In genomic region chrX:39445336-39445735, GRCh38 we compare ENCODE assay signal across 9 cellular contexts.
DNase-seq lines count a peak whose midpoint lies in the region; ATAC-seq, FAIRE-seq and TF ChIP-seq lines count a peak whose summit lies in the region.
"Had no signal": no experiment of that assay in that cellular context is flagged by ENCODE, and none has a peak within 500 bp of the region (broad histone marks: within the 10 kb centered on the region; RNA-seq: fewer than 3 reads in every experiment).

No MANE protein-coding gene starts in this region.

- no peak overlapping the region for H3K9ac ChIP-seq in kidney (ENCODE audit: low read length in 2 of 2)

- H3K4me3 Mint-ChIP-seq in activated CD8-positive, alpha-beta memory T cell treated with anti-CD3 and anti-CD28 coated beads, Interleukin-2, amount 10 ng/mL, durations not matched to agents 7 days and 5 days = no peak overlapping the region

- DNase-seq in AG09319 (ENCODE audit: extremely low read depth, low read depth) = no peak
- peak; percentile 4 for DNase-seq in Jurkat, Clone E6-1 (ENCODE audit: low read depth, low spot score)
- DNase-seq in activated CD8-positive, alpha-beta memory T cell treated with anti-CD3 and anti-CD28 coated beads, Interleukin-2, amount 10 ng/mL, durations not matched to agents 7 days and 5 days = peak; percentile 44
- no peak for DNase-seq in kidney
- no peak for DNase-seq in C1 segment of cervical spinal cord (lab: John Stamatoyannopoulos, UW)
- no peak for DNase-seq in occipital lobe (lab: John Stamatoyannopoulos, UW)
- no peak for DNase-seq in OCI-M2 (lab: John Stamatoyannopoulos, UW; ENCODE audit: unreplicated experiment)

- H3K9me3 Mint-ChIP-seq in activated CD8-positive, alpha-beta memory T cell treated with anti-CD3 and anti-CD28 coated beads, Interleukin-2, amount 10 ng/mL, durations not matched to agents 7 days and 5 days (ENCODE audit: low read depth) = peaks cover 4% of the 10 kb centered on the region

- H3K27me3 Mint-ChIP-seq in activated CD8-positive, alpha-beta memory T cell treated with anti-CD3 and anti-CD28 coated beads, Interleukin-2, amount 10 ng/mL, durations not matched to agents 7 days and 5 days = no peaks in the 10 kb centered on the region

- H3K4me1 ChIP-seq in kidney (ENCODE audit: control insufficient read depth in 1 of 2, insufficient read depth in 1 of 2, low read depth in 1 of 2, low read length in 2 of 2) = peaks cover 0 to 5% of the 10 kb centered on the region in 2 donors

- TF ChIP-seq CTCF in AG09319 (IDR thresholded peaks at IDR 0.05; ENCODE audit: low read depth, low read length) (peak; percentile 15), kidney (IDR thresholded peaks at IDR 0.05; ENCODE audit: borderline replicate concordance, extremely low read depth, insufficient read depth) (peak; percentile 31)

- H3K4me1 Mint-ChIP-seq in activated CD8-positive, alpha-beta memory T cell treated with anti-CD3 and anti-CD28 coated beads, Interleukin-2, amount 10 ng/mL, durations not matched to agents 7 days and 5 days = peaks cover 14% of the 10 kb centered on the region

- intact Hi-C loops in kidney (cut with DNase I) = no loop called here

- no peak overlapping the region for H3K27ac Mint-ChIP-seq in activated CD8-positive, alpha-beta memory T cell treated with anti-CD3 and anti-CD28 coated beads, Interleukin-2, amount 10 ng/mL, durations not matched to agents 7 days and 5 days

- H3K4me3 ChIP-seq in Jurkat, Clone E6-1 (ENCODE audit: low read length) = no peak overlapping the region
- H3K4me3 ChIP-seq in kidney (ENCODE audit: low read length in 2 of 2) = no peak overlapping the region

- no peak overlapping the region for H3K27ac ChIP-seq in kidney (ENCODE audit: low read depth in 2 of 2, low read length in 2 of 2)

- peaks cover 2% of the 10 kb centered on the region for H3K36me3 Mint-ChIP-seq in activated CD8-positive, alpha-beta memory T cell treated with anti-CD3 and anti-CD28 coated beads, Interleukin-2, amount 10 ng/mL, durations not matched to agents 7 days and 5 days

- CTCF ChIA-PET in activated CD8-positive, alpha-beta memory T cell treated with anti-CD3 and anti-CD28 coated beads, Interleukin-2, amount 10 ng/mL, durations not matched to agents 7 days and 5 days (lab: Charles Lee) = interaction anchor here (1.0 kb wide), 1 partner anchor 281 kb away, joined by 3 read pairs; no protein-coding TSS in a partner anchor

- H3K36me3 ChIP-seq in kidney (ENCODE audit: control insufficient read depth in 1 of 2, insufficient read depth in 2 of 2, low read length in 2 of 2) = no peaks in the 10 kb centered on the region

- no peaks in the 10 kb centered on the region for H3K9me3 ChIP-seq in kidney (ENCODE audit: control insufficient read depth in 1 of 2, low read length in 2 of 2)

- no peak for ATAC-seq in activated CD8-positive, alpha-beta memory T cell treated with anti-CD3 and anti-CD28 coated beads, Interleukin-2, amount 10 ng/mL, durations not matched to agents 7 days and 5 days
- ATAC-seq in GM21367 (IDR thresholded peaks at IDR 0.05; ENCODE audit: unreplicated experiment) = no peak
- ATAC-seq: right cardiac atrium had no signal

- FAIRE-seq in kidney (lab: Jason Lieb, UNC) = no peak

Comparison
In these comparisons a context has a peak if more than half of its experiments do, and no peak if none do; other contexts are left out.
1. DNase-seq: peak in Jurkat, Clone E6-1 (single experiment) and activated CD8-positive, alpha-beta memory T cell treated with anti-CD3 and anti-CD28 coated beads, Interleukin-2, amount 10 ng/mL, durations not matched to agents 7 days and 5 days (single experiment); none in AG09319 (single experiment), kidney (single experiment), C1 segment of cervical spinal cord (0 of 14), occipital lobe (single experiment) and OCI-M2 (single experiment).